Comparison of ENCODE assay signal across 1 cellular context in the genomic region with DNA sequence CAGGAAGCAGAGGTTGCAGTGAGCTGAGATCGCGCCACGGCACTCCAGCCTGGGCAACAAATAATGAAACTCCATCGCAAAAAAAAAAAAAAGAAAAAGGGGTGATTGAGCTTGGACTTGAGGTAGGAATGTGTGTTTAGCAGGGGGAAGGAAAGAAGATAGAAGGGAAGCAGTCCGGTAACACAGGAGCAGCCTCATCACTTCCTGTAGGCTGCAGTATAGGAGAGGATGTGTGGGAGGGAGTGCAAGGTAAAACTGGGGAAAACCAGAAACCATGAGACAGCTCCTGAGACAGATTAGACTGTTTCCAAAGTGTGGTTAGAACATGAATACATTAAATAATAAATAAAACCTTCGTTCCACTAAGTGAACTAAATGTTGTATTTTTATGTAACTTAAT.
TF ChIP-seq lines count a peak whose summit lies in the region.

No MANE protein-coding gene starts in this region.

TF ChIP-seq in K562, 482 proteins besides CTCF, POLR2A, EP300 and RAD21 (continued from another document):
- TF ChIP-seq ZBTB40 (IDR thresholded peaks at IDR 0.05) (peak; percentile 54; the same call in 1 of the 2 replicates), ZBTB40 (CRISPR knock-in tag; IDR thresholded peaks at IDR 0.05) (no peak), NR1H2 (CRISPR knock-in tag; IDR thresholded peaks at IDR 0.05) (no peak), SMARCA5 (IDR thresholded peaks at IDR 0.05) (no peak), ZNF507 (tag; conservative IDR thresholded peaks at IDR 0.05) (no peak), ZNF512 (tag; IDR thresholded peaks at IDR 0.05) (no peak), CUX1 (CRISPR knock-in tag; IDR thresholded peaks at IDR 0.05) (no peak), SLC30A9 (CRISPR knock-in tag; IDR thresholded peaks at IDR 0.05) (no peak), GTF2A2 (tag; IDR thresholded peaks at IDR 0.05) (no peak), HDAC6 (IDR thresholded peaks at IDR 0.05; ENCODE audit: low read depth, low read length) (no peak), MECOM (CRISPR knock-in tag; IDR thresholded peaks at IDR 0.05) (no peak), GABPA (tag; conservative IDR thresholded peaks at IDR 0.05; ENCODE audit: low read depth) (peak; percentile 70), ZNF121 (CRISPR knock-in tag; conservative IDR thresholded peaks at IDR 0.05) (no peak), KDM2B (CRISPR knock-in tag; IDR thresholded peaks at IDR 0.05) (no peak), U2AF2 (optimal IDR thresholded peaks at IDR 0.05; ENCODE audit: low read depth, low read length) (no peak), HOXB6 (CRISPR knock-in tag; IDR thresholded peaks at IDR 0.05; ENCODE audit: borderline replicate concordance) (no peak), WHSC1 (IDR thresholded peaks at IDR 0.05; ENCODE audit: low read length) (no peak), NCOR1 (IDR thresholded peaks at IDR 0.05) (no peak), KLF16 (IDR thresholded peaks at IDR 0.05) (peak; percentile 79), NFXL1 (CRISPR knock-in tag; IDR thresholded peaks at IDR 0.05) (no peak), SP2 (IDR thresholded peaks at IDR 0.05; ENCODE audit: extremely low read depth, low read depth, low read length, poor library complexity, severe bottlenecking) (no peak), TSC22D4 (tag; IDR thresholded peaks at IDR 0.05) (no peak), KLF13 (tag; IDR thresholded peaks at IDR 0.05; ENCODE audit: borderline replicate concordance, low read depth) (no peak), EGR1 (conservative IDR thresholded peaks at IDR 0.05) (peak; percentile 19; the same call in 1 of the 2 replicates), TCFL5 (CRISPR knock-in tag; conservative IDR thresholded peaks at IDR 0.05) (no peak)
- TF ChIP-seq, protein P1, sequence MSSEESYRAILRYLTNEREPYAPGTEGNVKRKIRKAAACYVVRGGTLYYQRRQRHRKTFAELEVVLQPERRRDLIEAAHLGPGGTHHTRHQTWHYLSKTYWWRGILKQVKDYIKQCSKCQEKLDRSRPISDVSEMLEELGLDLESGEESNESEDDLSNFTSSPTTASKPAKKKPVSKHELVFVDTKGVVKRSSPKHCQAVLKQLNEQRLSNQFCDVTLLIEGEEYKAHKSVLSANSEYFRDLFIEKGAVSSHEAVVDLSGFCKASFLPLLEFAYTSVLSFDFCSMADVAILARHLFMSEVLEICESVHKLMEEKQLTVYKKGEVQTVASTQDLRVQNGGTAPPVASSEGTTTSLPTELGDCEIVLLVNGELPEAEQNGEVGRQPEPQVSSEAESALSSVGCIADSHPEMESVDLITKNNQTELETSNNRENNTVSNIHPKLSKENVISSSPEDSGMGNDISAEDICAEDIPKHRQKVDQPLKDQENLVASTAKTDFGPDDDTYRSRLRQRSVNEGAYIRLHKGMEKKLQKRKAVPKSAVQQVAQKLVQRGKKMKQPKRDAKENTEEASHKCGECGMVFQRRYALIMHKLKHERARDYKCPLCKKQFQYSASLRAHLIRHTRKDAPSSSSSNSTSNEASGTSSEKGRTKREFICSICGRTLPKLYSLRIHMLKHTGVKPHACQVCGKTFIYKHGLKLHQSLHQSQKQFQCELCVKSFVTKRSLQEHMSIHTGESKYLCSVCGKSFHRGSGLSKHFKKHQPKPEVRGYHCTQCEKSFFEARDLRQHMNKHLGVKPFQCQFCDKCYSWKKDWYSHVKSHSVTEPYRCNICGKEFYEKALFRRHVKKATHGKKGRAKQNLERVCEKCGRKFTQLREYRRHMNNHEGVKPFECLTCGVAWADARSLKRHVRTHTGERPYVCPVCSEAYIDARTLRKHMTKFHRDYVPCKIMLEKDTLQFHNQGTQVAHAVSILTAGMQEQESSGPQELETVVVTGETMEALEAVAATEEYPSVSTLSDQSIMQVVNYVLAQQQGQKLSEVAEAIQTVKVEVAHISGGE (CRISPR knock-in tag; IDR thresholded peaks at IDR 0.05): peak in 1 of 3 experiments; percentile 24; a peak in 1 of 6 replicates
- TF ChIP-seq, protein P2, sequence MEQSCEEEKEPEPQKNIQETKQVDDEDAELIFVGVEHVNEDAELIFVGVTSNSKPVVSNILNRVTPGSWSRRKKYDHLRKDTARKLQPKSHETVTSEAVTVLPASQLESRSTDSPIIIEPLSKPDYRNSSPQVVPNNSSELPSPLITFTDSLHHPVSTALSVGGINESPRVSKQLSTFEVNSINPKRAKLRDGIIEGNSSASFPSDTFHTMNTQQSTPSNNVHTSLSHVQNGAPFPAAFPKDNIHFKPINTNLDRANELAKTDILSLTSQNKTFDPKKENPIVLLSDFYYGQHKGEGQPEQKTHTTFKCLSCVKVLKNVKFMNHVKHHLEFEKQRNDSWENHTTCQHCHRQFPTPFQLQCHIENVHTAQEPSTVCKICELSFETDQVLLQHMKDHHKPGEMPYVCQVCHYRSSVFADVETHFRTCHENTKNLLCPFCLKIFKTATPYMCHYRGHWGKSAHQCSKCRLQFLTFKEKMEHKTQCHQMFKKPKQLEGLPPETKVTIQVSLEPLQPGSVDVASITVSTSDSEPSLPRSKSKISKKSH (CRISPR knock-in tag; IDR thresholded peaks at IDR 0.05): no peak
- TF ChIP-seq, protein P3, sequence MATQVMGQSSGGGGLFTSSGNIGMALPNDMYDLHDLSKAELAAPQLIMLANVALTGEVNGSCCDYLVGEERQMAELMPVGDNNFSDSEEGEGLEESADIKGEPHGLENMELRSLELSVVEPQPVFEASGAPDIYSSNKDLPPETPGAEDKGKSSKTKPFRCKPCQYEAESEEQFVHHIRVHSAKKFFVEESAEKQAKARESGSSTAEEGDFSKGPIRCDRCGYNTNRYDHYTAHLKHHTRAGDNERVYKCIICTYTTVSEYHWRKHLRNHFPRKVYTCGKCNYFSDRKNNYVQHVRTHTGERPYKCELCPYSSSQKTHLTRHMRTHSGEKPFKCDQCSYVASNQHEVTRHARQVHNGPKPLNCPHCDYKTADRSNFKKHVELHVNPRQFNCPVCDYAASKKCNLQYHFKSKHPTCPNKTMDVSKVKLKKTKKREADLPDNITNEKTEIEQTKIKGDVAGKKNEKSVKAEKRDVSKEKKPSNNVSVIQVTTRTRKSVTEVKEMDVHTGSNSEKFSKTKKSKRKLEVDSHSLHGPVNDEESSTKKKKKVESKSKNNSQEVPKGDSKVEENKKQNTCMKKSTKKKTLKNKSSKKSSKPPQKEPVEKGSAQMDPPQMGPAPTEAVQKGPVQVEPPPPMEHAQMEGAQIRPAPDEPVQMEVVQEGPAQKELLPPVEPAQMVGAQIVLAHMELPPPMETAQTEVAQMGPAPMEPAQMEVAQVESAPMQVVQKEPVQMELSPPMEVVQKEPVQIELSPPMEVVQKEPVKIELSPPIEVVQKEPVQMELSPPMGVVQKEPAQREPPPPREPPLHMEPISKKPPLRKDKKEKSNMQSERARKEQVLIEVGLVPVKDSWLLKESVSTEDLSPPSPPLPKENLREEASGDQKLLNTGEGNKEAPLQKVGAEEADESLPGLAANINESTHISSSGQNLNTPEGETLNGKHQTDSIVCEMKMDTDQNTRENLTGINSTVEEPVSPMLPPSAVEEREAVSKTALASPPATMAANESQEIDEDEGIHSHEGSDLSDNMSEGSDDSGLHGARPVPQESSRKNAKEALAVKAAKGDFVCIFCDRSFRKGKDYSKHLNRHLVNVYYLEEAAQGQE (CRISPR knock-in tag; IDR thresholded peaks at IDR 0.05; ENCODE audit: low read depth): no peak
